1 cellular context compared by ENCODE assay signal in the genomic region with DNA sequence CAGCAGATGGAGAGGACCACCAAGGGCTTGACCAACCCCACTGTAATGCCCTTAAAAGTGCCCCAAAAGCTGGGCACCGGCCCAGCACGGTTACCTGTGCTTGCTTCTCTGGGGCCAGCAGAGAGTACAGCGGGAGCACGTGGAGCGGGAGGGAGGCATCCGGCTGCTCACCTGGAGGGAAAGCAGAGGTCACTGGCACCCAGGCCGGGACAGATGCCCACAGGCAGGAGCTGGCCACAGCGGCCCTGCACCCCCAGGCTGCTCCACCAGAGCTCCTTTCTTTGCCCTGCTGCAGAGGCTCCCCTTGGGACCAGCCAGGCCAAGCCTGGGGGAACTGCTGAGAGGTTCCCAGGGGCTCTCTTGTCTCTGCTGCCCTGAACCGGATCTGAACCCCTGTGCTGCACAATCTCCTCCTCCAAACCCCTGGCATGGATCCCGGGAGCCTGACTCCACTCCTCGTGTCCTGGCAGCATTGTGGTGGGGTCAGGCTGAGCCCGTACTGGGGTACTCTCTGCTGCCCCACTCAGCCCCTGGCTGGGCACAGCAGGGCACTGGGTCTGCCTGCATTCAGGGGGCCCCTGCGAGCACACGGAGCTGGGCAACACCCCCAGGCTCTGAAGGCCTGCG.
TF ChIP-seq lines count a peak whose summit lies in the region.

No MANE protein-coding gene starts in this region.

TF ChIP-seq in A549, 52 proteins besides CTCF, POLR2A, EP300 and RAD21 (continued from another document):
- TF ChIP-seq MAX (IDR thresholded peaks at IDR 0.05), result no peak
- no peak for TF ChIP-seq CBX8 (IDR thresholded peaks at IDR 0.05)
- no peak for TF ChIP-seq BHLHE40 (IDR thresholded peaks at IDR 0.05; ENCODE audit: low read depth, low read length)
- no peak for TF ChIP-seq FOSB (CRISPR knock-in tag; IDR thresholded peaks at IDR 0.05)
- no peak for TF ChIP-seq MYC (IDR thresholded peaks at IDR 0.05; ENCODE audit: borderline replicate concordance, low read length)
- TF ChIP-seq EHMT2 (IDR thresholded peaks at IDR 0.05; ENCODE audit: low read depth), result no peak
- no peak for TF ChIP-seq NR3C1 (IDR thresholded peaks at IDR 0.05)
- no peak for TF ChIP-seq JUN (IDR thresholded peaks at IDR 0.05)
- no peak for TF ChIP-seq E2F6 (IDR thresholded peaks at IDR 0.05; ENCODE audit: borderline replicate concordance, low read depth)
- no peak for TF ChIP-seq CBX2 (IDR thresholded peaks at IDR 0.05; ENCODE audit: borderline replicate concordance, low read depth)
- TF ChIP-seq, protein P1, sequence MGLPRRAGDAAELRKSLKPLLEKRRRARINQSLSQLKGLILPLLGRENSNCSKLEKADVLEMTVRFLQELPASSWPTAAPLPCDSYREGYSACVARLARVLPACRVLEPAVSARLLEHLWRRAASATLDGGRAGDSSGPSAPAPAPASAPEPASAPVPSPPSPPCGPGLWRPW (IDR thresholded peaks at IDR 0.05), result no peak
